26 cellular contexts compared by ENCODE assay signal in genomic region chr5:112257961-112258360, GRCh38.
"Had no signal": no experiment of that assay in that cellular context is flagged by ENCODE, and none has a peak within 500 bp of the region (broad histone marks: within the 10 kb centered on the region; RNA-seq: fewer than 3 reads in every experiment).

No MANE protein-coding gene starts in this region.

- H3K27me3 ChIP-seq: esophagus muscularis mucosa, foreskin keratinocyte, gastroesophageal sphincter, heart left ventricle, ovary, sigmoid colon, stomach, testis, tibial artery had no signal

- FAIRE-seq: colon, islet of Langerhans had no signal

- H3K4me3 ChIP-seq: esophagus muscularis mucosa, gastroesophageal sphincter, heart left ventricle, left lung, lower lobe of right lung, ovary, psoas muscle, sigmoid colon, stomach, testis, tibial artery had no signal

- DNase-seq: effector CD8-positive, alpha-beta T cell; endodermal cell; foreskin keratinocyte; heart left ventricle; hippocampal formation; left cardiac atrium; left lung; lower lobe of right lung; natural killer cell; occipital lobe; ovary; posterior cingulate gyrus; psoas muscle; right cardiac atrium; sigmoid colon; stimulated activated CD4-positive, alpha-beta T cell treated with anti-CD3 and anti-CD28 coated beads, Interleukin-2, amount 100 ng/mL, for 24 hours; stimulated activated CD4-positive, alpha-beta T cell treated with anti-CD3 and anti-CD28 coated beads, Interleukin-4, amount 100 ng/mL, for 24 hours; stimulated activated naive CD4-positive, alpha-beta T cell treated with Interleukin-2 at 50 U/mL for 16 hours; stomach; substantia nigra; testis; tibial artery had no signal

- H3K9me3 ChIP-seq: esophagus muscularis mucosa, gastroesophageal sphincter, heart left ventricle, left lung, lower lobe of right lung, ovary, psoas muscle, sigmoid colon, stomach, testis, tibial artery had no signal

- H3K27ac ChIP-seq: esophagus muscularis mucosa, foreskin keratinocyte, gastroesophageal sphincter, heart left ventricle, left lung, lower lobe of right lung, ovary, psoas muscle, sigmoid colon, stomach, testis, tibial artery had no signal

- H3K4me1 ChIP-seq: foreskin keratinocyte, left lung, lower lobe of right lung, sigmoid colon, stomach, testis, tibial artery had no signal

- H3K36me3 ChIP-seq: left lung, ovary, sigmoid colon had no signal
